8 cellular contexts compared by ENCODE assay signal in genomic region chr17:44004761-44005526, GRCh38. TPM values are rescaled to one million over a fixed set of nuclear protein-coding genes. Genes with fewer than 3 reads are reported as not detected.
DNase-seq lines count a peak whose midpoint lies in the region; ATAC-seq and TF ChIP-seq lines count a peak whose summit lies in the region.

No MANE protein-coding gene starts in this region.

- H3K23ac ChIP-seq in mesendoderm (ENCODE audit: low read length) = no peak overlapping the region

- H3K9me3 ChIP-seq in cardiac muscle cell (ENCODE audit: low read depth) = no peaks in the 10 kb centered on the region
- H3K9me3 ChIP-seq in upper lobe of right lung = no peaks in the 10 kb centered on the region

- no peak for TF ChIP-seq CTCF in cardiac muscle cell (IDR thresholded peaks at IDR 0.05; ENCODE audit: low read depth, low read length)
- no peak for TF ChIP-seq CTCF in coronary artery (IDR thresholded peaks at IDR 0.05)
- TF ChIP-seq CTCF in upper lobe of right lung (IDR thresholded peaks at IDR 0.05) = no peak

- peak overlapping the region; percentile 68 for H3K56ac ChIP-seq in mesendoderm (ENCODE audit: low read length)

- no peak overlapping the region for H4K5ac ChIP-seq in mesendoderm (ENCODE audit: low read length)

- H2BK120ac ChIP-seq in mesendoderm (ENCODE audit: low read depth, low read length) = no peak overlapping the region

- H3K27ac ChIP-seq in cardiac muscle cell (no peak overlapping the region), coronary artery (no peak overlapping the region), mesendoderm (ENCODE audit: low read depth, low read length) (no peak overlapping the region), upper lobe of right lung (peak overlapping the region; percentile 58)

- ATAC-seq in upper lobe of right lung (peak; percentile 1), GM21526 (IDR thresholded peaks at IDR 0.05; ENCODE audit: low FRiP score, unreplicated experiment) (no peak), HG03175 (IDR thresholded peaks at IDR 0.05; ENCODE audit: unreplicated experiment) (no peak)

- H3K18ac ChIP-seq in mesendoderm (ENCODE audit: low read length) = no peak overlapping the region

- H3K4me1 ChIP-seq in cardiac muscle cell (ENCODE audit: low read depth) = peaks cover 4% of the 10 kb centered on the region
- H3K4me1 ChIP-seq in mesendoderm (ENCODE audit: control insufficient read depth, low read depth, low read length) = peaks cover 2% of the 10 kb centered on the region
- peaks cover 31% of the 10 kb centered on the region for H3K4me1 ChIP-seq in upper lobe of right lung

- peaks cover 39% of the 10 kb centered on the region for H3K27me3 ChIP-seq in cardiac muscle cell
- peaks cover 9% of the 10 kb centered on the region for H3K27me3 ChIP-seq in mesendoderm (ENCODE audit: insufficient read depth, low read length, poor library complexity)
- H3K27me3 ChIP-seq in upper lobe of right lung = peaks cover 19% of the 10 kb centered on the region

- H3K4me3 ChIP-seq in cardiac muscle cell (peak overlapping the region; percentile 15), coronary artery (peak overlapping the region; percentile 72), mesendoderm (ENCODE audit: low read length) (no peak overlapping the region), upper lobe of right lung (peak overlapping the region; percentile 64)

- H3K79me1 ChIP-seq in mesendoderm (ENCODE audit: low read length) = no peaks in the 10 kb centered on the region

- H2AK5ac ChIP-seq in mesendoderm (ENCODE audit: low read length) = no peak overlapping the region

- H4K8ac ChIP-seq in mesendoderm (ENCODE audit: low read depth, low read length) = no peak overlapping the region

- no peak overlapping the region for H2BK5ac ChIP-seq in mesendoderm (ENCODE audit: low read length)

- DNase-seq in cardiac muscle cell (ENCODE audit: low read depth in 1 of 2, low spot score in 1 of 2) (peak in 1 of 2 donors; percentile 34), cardiac septum (ENCODE audit: low spot score) (no peak), coronary artery (ENCODE audit: low spot score) (no peak), mesendoderm (peak; percentile 36), upper lobe of right lung (peak; percentile 78), NCI-H82 treated with DMSO at 0.1 percent for 48 hours (lab: John Stamatoyannopoulos, UW; ENCODE audit: unreplicated experiment) (no peak)

- no peak overlapping the region for H2BK15ac ChIP-seq in mesendoderm (replicated peaks; ENCODE audit: low read depth)

- no CpG with 5 or more reads among the region's 71 CpGs for WGBS in mesendoderm (ENCODE audit: extremely low coverage, insufficient coverage, low lambda C conversion rate)

- intact Hi-C loops in cardiac septum (cut with DNase I) = loop anchor here (5.0 kb wide), 2 partner anchors 37 to 162 kb away; no protein-coding TSS in a partner anchor
- intact Hi-C loops in upper lobe of right lung (cut with DNase I) = no loop called here

- peak overlapping the region; percentile 5 for H3K9ac ChIP-seq in mesendoderm (ENCODE audit: low read length)

- no peaks in the 10 kb centered on the region for H3K36me3 ChIP-seq in cardiac muscle cell
- H3K36me3 ChIP-seq in mesendoderm (ENCODE audit: control insufficient read depth, insufficient read depth, low read length) = no peaks in the 10 kb centered on the region
- peaks cover 15% of the 10 kb centered on the region for H3K36me3 ChIP-seq in upper lobe of right lung

- H3K4me2 ChIP-seq in mesendoderm (ENCODE audit: low read length) = peak overlapping the region; percentile 14

- no peak overlapping the region for H3K4ac ChIP-seq in mesendoderm (ENCODE audit: low read depth, low read length)

- no peaks in the 10 kb centered on the region for H3K79me2 ChIP-seq in mesendoderm (ENCODE audit: control insufficient read depth, insufficient read depth, low read length)

RNA-seq across cellular contexts. Expression of gene NAGS, which starts 0.5 kb away (rescaled TPM):
- total RNA-seq in cardiac muscle cell (4.2 and 6.1 TPM in 2 replicates), cardiac septum (0.51 TPM), upper lobe of right lung (7.1 TPM)
- 5.1 and 8.5 TPM in 2 replicates for polyA plus RNA-seq in cardiac muscle cell
- 0.98 TPM for polyA plus RNA-seq in mesendoderm (2013, experiment 1 of 2)
- 0.92 TPM for polyA plus RNA-seq in mesendoderm (2013, experiment 2 of 2)

RNA-seq across cellular contexts. Expression of gene TMEM101, which starts 9.8 kb away (rescaled TPM):
- 37.5 and 65.8 TPM in 2 replicates for total RNA-seq in cardiac muscle cell
- polyA plus RNA-seq in cardiac muscle cell = 22.5 and 40.6 TPM in 2 replicates
- 12.4 TPM for total RNA-seq in cardiac septum
- 7.6 TPM for polyA plus RNA-seq in mesendoderm (2013, experiment 1 of 2)
- polyA plus RNA-seq in mesendoderm (2013, experiment 2 of 2) = 7.2 TPM
- total RNA-seq in upper lobe of right lung = 27.4 TPM

RNA-seq across cellular contexts. Expression of gene PYY, which starts 51.2 kb away (rescaled TPM):
- total RNA-seq in cardiac muscle cell = not detected in 2 replicates
- polyA plus RNA-seq in cardiac muscle cell = 0.77 TPM in 1 of 2 replicates, not detected in the other
- not detected for total RNA-seq in cardiac septum
- 0.69 TPM for polyA plus RNA-seq in mesendoderm (2013, experiment 1 of 2)
- polyA plus RNA-seq in mesendoderm (2013, experiment 2 of 2) = 0.67 TPM
- total RNA-seq in upper lobe of right lung = not detected

Comparison
In these comparisons a context has a peak if more than half of its experiments do, and no peak if none do; other contexts are left out.
1. DNase-seq: peak in mesendoderm (single experiment) and upper lobe of right lung (single experiment); none in cardiac septum (single experiment), coronary artery (single experiment) and NCI-H82 treated with DMSO at 0.1 percent for 48 hours (single experiment).